ENCODE assay signal across 8 cellular contexts in the genomic region with DNA sequence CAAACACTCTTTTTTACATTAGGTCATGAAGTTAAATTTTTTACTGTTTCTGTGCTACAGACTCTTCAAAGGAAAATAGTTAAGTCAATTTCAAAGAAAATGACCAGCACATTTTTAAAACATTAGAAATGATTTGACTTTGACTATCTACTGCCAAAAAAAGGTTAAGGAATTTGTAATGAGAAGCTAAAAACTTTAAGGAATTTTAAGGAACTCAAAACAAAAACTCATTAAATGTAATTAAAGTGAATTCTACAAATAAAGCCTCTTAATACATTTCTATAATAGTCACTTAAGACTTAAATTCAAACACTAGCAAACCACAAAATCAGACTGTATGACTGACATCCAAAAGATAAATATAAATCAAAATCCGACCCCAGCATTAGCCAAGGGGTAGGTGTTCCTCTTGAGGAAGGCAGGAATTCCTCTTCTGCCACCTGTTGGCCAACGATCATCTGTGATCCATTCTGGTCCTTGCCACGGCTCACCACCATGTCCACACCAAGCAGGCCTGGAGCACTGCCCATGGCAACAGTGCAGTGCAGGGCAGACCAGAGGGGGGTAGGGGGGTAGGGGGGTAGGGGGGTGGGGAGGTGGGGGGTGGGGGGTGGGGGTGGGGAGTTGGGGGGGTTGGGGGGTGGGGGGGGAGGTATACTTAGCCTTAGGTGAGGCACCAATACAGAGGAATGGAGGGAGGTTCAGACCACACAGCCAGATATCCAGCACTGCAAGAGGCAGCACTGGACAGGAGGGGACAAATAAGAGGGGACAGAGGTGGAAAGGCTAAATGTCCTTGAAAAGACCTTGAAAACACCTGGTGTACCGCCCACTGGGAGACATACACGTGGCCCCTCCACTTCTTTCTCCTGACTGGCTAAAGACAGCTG. TPM values are rescaled to one million over a fixed set of nuclear protein-coding genes. Genes with fewer than 3 reads are reported as not detected.
DNase-seq lines count a peak whose midpoint lies in the region; ATAC-seq, FAIRE-seq and TF ChIP-seq lines count a peak whose summit lies in the region.

No MANE protein-coding gene starts in this region.

- H3K36me3 ChIP-seq in HUES6 (ENCODE audit: control insufficient read depth, insufficient read depth, low read length) (peaks cover 8% of the 10 kb centered on the region; the same call in 1 of the 2 replicates), K562 (ENCODE audit: control insufficient read depth, insufficient read depth, low read length) (peaks cover 37% of the 10 kb centered on the region; the same call in 2 of the 3 replicates)

- no peak overlapping the region for H3K4me3 Mint-ChIP-seq in activated T-helper 2 cell treated with anti-CD3 and anti-CD28 coated beads, Interferon-gamma antibody, Interleukin-2, Interleukin-4, amounts not matched to agents 10 μg/mL and 5 μg/mL and 100 μg/mL, durations not matched to agents 14 hours and 24 hours and 36 hours (ENCODE audit: low read depth)

- H3K9ac ChIP-seq in HUES6 (ENCODE audit: low read length) (no peak overlapping the region), K562 (ENCODE audit: insufficient read depth in 1 of 2, low read depth in 2 of 2, low read length in 2 of 2) (peak overlapping the region; percentile 46 to 79; a peak in 2 of 4 replicates)

- H3K4me1 ChIP-seq in HUES6 (ENCODE audit: control insufficient read depth, insufficient read depth, low read length) = peaks cover 6% of the 10 kb centered on the region; the same call in 1 of the 2 replicates
- no peaks in the 10 kb centered on the region for H3K4me1 ChIP-seq in K562 (replicated peaks in 1 of 2; ENCODE audit: control insufficient read depth in 2 of 2, insufficient read depth in 2 of 2, low read length in 2 of 2)

- H3K4me1 Mint-ChIP-seq in activated T-helper 2 cell treated with anti-CD3 and anti-CD28 coated beads, Interferon-gamma antibody, Interleukin-2, Interleukin-4, amounts not matched to agents 10 μg/mL and 5 μg/mL and 100 μg/mL, durations not matched to agents 14 hours and 24 hours and 36 hours (ENCODE audit: low read depth) = no peaks in the 10 kb centered on the region

- H3K9me3 ChIP-seq in HUES6 (ENCODE audit: control insufficient read depth, insufficient read depth, low read depth, low read length) = peaks cover 68% of the 10 kb centered on the region
- no peaks in the 10 kb centered on the region for H3K9me3 ChIP-seq in K562 (replicated peaks; ENCODE audit: control insufficient read depth, insufficient read depth, low read depth, low read length)

- no peak overlapping the region for H3K27ac ChIP-seq in HUES6 (ENCODE audit: low read depth, low read length)
- H3K27ac ChIP-seq in K562 (ENCODE audit: extremely low read depth, low read depth, low read length) = peak overlapping the region; percentile 66; the same call in 2 of the 3 replicates

- CTCF ChIA-PET in K562 (lab: Yijun Ruan, JAX; ENCODE audit: low intra/inter-chr PET ratio) = no interaction called here

- peaks cover 3% of the 10 kb centered on the region for H3K9me1 ChIP-seq in K562 (ENCODE audit: control insufficient read depth, insufficient read depth, low read length)

- peak overlapping the region; percentile 87 for H3K4me2 ChIP-seq in K562 (ENCODE audit: insufficient read depth, low read length)

- no peaks in the 10 kb centered on the region for H3K27me3 ChIP-seq in HUES6 (ENCODE audit: control insufficient read depth, insufficient read depth, low read length)
- H3K27me3 ChIP-seq in K562 (ENCODE audit: control insufficient read depth in 2 of 2, insufficient read depth in 2 of 2, low read length in 2 of 2) = no peaks in the 10 kb centered on the region

- H4K20me1 ChIP-seq in K562 (replicated peaks; ENCODE audit: control insufficient read depth, insufficient read depth, low read length) = peaks cover 33% of the 10 kb centered on the region

- BruUV-seq in K562 (replicated peaks; lab: Mats Ljungman, UMichigan) = no TSS peak

- no peak for TF ChIP-seq EP300 in K562 (IDR thresholded peaks at IDR 0.05; ENCODE audit: low read length)

- 7% methylated on average over 4 of the region's 5 CpGs for WGBS in K562 (ENCODE audit: insufficient coverage, low coverage, missing lambda C conversion rate)

- no peaks in the 10 kb centered on the region for H3K9me3 Mint-ChIP-seq in activated T-helper 2 cell treated with anti-CD3 and anti-CD28 coated beads, Interferon-gamma antibody, Interleukin-2, Interleukin-4, amounts not matched to agents 10 μg/mL and 5 μg/mL and 100 μg/mL, durations not matched to agents 14 hours and 24 hours and 36 hours

- H2AFZ ChIP-seq in K562 (ENCODE audit: low read depth, low read length) = no peak overlapping the region

- ATAC-seq in K562 = peak; percentile 22
- no peak for ATAC-seq in esophagus mucosa

- intact Hi-C loops in K562 (cut with micrococcal nuclease) = no loop called here
- intact Hi-C loops in activated T-helper 2 cell treated with anti-CD3 and anti-CD28 coated beads, Interferon-gamma antibody, Interleukin-2, Interleukin-4, amounts not matched to agents 10 μg/mL and 5 μg/mL and 100 μg/mL, durations not matched to agents 14 hours and 24 hours and 36 hours (cut with micrococcal nuclease) = no loop called here

- peak overlapping the region; percentile 30; the same call in 1 of the 2 replicates for H3K4me3 ChIP-seq in HUES6 (ENCODE audit: low read depth, low read length)
- H3K4me3 ChIP-seq in K562 = peak overlapping the region; percentile 63

- no peaks in the 10 kb centered on the region for H3K36me3 Mint-ChIP-seq in activated T-helper 2 cell treated with anti-CD3 and anti-CD28 coated beads, Interferon-gamma antibody, Interleukin-2, Interleukin-4, amounts not matched to agents 10 μg/mL and 5 μg/mL and 100 μg/mL, durations not matched to agents 14 hours and 24 hours and 36 hours (ENCODE audit: low read depth)

- peak; percentile 6 for DNase-seq in Daoy (ENCODE audit: low read depth)
- peak; percentile 9 to 46 (median 22) for DNase-seq in K562 (ENCODE audit: extremely low read depth in 1 of 4, low spot score in 3 of 4)
- peak; percentile 30 for DNase-seq in myocyte (ENCODE audit: low read depth)
- no peak for DNase-seq in midbrain (lab: John Stamatoyannopoulos, UW)
- DNase-seq in pons (ENCODE audit: low spot score) = no peak
- no peak for DNase-seq in activated T-helper 2 cell treated with anti-CD3 and anti-CD28 coated beads, Interferon-gamma antibody, Interleukin-2, Interleukin-4, amounts not matched to agents 10 μg/mL and 5 μg/mL and 100 μg/mL, durations not matched to agents 14 hours and 24 hours and 36 hours (ENCODE audit: low spot score)

- no peaks in the 10 kb centered on the region for H3K27me3 Mint-ChIP-seq in activated T-helper 2 cell treated with anti-CD3 and anti-CD28 coated beads, Interferon-gamma antibody, Interleukin-2, Interleukin-4, amounts not matched to agents 10 μg/mL and 5 μg/mL and 100 μg/mL, durations not matched to agents 14 hours and 24 hours and 36 hours (ENCODE audit: low read depth)

- H3K27ac Mint-ChIP-seq in activated T-helper 2 cell treated with anti-CD3 and anti-CD28 coated beads, Interferon-gamma antibody, Interleukin-2, Interleukin-4, amounts not matched to agents 10 μg/mL and 5 μg/mL and 100 μg/mL, durations not matched to agents 14 hours and 24 hours and 36 hours = no peak overlapping the region

- TF ChIP-seq CTCF in K562 (IDR thresholded peaks at IDR 0.05 in 2 of 3, conservative IDR thresholded peaks at IDR 0.05 in 1 of 3; ENCODE audit: insufficient read depth in 2 of 3, low read depth in 1 of 3, low read length in 3 of 3) = peak; percentile 7 to 26 (median 9); a peak in 2 of 6 replicates

- no peak for TF ChIP-seq POLR2A in K562 (conservative IDR thresholded peaks at IDR 0.05)

- no peak for TF ChIP-seq RAD21 in K562 (CRISPR knock-in tag; conservative IDR thresholded peaks at IDR 0.05 in 1 of 2, IDR thresholded peaks at IDR 0.05 in 1 of 2)

- POLR2A ChIA-PET in K562 (lab: Yijun Ruan, JAX) = no interaction called here

- in situ Hi-C loops in K562 (cut with MboI) = loop anchor here (5.0 to 10.0 kb wide), 3 partner anchors 164 to 494 kb away; no protein-coding TSS in a partner anchor

- H3K79me2 ChIP-seq in K562 (ENCODE audit: control insufficient read depth, insufficient read depth, low read length) = peaks cover 70% of the 10 kb centered on the region

- FAIRE-seq in K562 (lab: Jason Lieb, UNC) = peak; percentile 71

TF ChIP-seq in K562, 482 proteins besides CTCF, POLR2A, EP300 and RAD21 (continues in another document):
- TF ChIP-seq ESRRA (IDR thresholded peaks at IDR 0.05; ENCODE audit: borderline replicate concordance, low read depth) = peak; percentile 44; the same call in 1 of the 2 replicates

RNA-seq across cellular contexts. Expression of a gene that starts 2.1 kb away (rescaled TPM):
- total RNA-seq in Daoy (2014; rRNA removed; shearing (Covaris generic)) = 0.23 TPM in 1 of 2 replicates, not detected in the other
- 661 and 2,130 TPM in 2 replicates for total RNA-seq in K562 (2011; cell fraction: chromatin; rRNA removed; ENCODE audit: low replicate concordance)
- 322 and 478 TPM in 2 replicates for total RNA-seq in K562 (2011; cell fraction: nucleolus; rRNA removed)
- 1,154 and 2,123 TPM in 2 replicates for total RNA-seq in K562 (2011; cell fraction: nucleoplasm; rRNA removed)
- total RNA-seq in K562 (2014; rRNA removed) (22.4 and 25.0 TPM in 2 replicates), K562 (2014; rRNA removed; fragmentation: Illumina TruSeq; extraction: Trizol) (53.6 and 55.5 TPM in 2 replicates), K562 (2015; rRNA removed; fragmentation: Illumina TruSeq; extraction: Trizol) (48.7 and 51.6 TPM in 2 replicates), K562 (2021) (63.6 and 72.5 TPM in 2 replicates), myocyte (not detected in 2 replicates), esophagus mucosa (115 TPM)
- polyA plus RNA-seq in K562 (2011; rRNA removed) (160 and 206 TPM in 2 replicates), K562 (2014; fragmentation: Illumina TruSeq; extraction: Trizol) (104 and 127 TPM in 2 replicates), K562 (2014; fragmentation: Nextera tagmentation; extraction: Ambion mirVana) (10 to 100 TPM; 22.9 to 23.0 TPM), K562 (2014; rRNA removed) (120 and 130 TPM in 2 replicates)
- 3.0 and 11.3 TPM in 2 replicates for polyA plus RNA-seq in K562 (2011; cell fraction: cytosol; rRNA removed)
- 643 and 1,009 TPM in 2 replicates for polyA plus RNA-seq in K562 (2011; cell fraction: nucleus; rRNA removed)
- 66.7 and 133 TPM in 2 replicates for polyA plus RNA-seq in K562 (2012)
- polyA minus RNA-seq in K562 (2011; rRNA and poly(A)+ RNA removed) = 175 and 222 TPM in 2 replicates
- 12.2 and 12.4 TPM in 2 replicates for polyA minus RNA-seq in K562 (2011; cell fraction: cytosol; rRNA and poly(A)+ RNA removed)
- 287 and 466 TPM in 2 replicates for polyA minus RNA-seq in K562 (2011; cell fraction: nucleus; rRNA and poly(A)+ RNA removed)
- not detected for polyA plus RNA-seq in myocyte (2012)
- total RNA-seq in activated T-helper 2 cell treated with anti-CD3 and anti-CD28 coated beads, Interferon-gamma antibody, Interleukin-2, Interleukin-4, amounts not matched to agents 10 μg/mL and 5 μg/mL and 100 μg/mL, durations not matched to agents 14 hours and 24 hours and 36 hours = not detected in 2 replicates

Comparison
In these comparisons a context has a peak if more than half of its experiments do, and no peak if none do; other contexts are left out.
1. DNase-seq: peak in Daoy (single experiment), K562 (4 of 4) and myocyte (single experiment); none in midbrain (single experiment), pons (single experiment) and activated T-helper 2 cell treated with anti-CD3 and anti-CD28 coated beads, Interferon-gamma antibody, Interleukin-2, Interleukin-4, amounts not matched to agents 10 μg/mL and 5 μg/mL and 100 μg/mL, durations not matched to agents 14 hours and 24 hours and 36 hours (single experiment).